Comparison of ENCODE assay signal across 8 cellular contexts in genomic region chr9:129626944-129627297, GRCh38. TPM values are rescaled to one million over a fixed set of nuclear protein-coding genes. Genes with fewer than 3 reads are reported as not detected.
A peak's percentile ranks its signal among the peaks of the same experiment; 100 is the strongest.
DNase-seq lines count a peak whose midpoint lies in the region; ATAC-seq and TF ChIP-seq lines count a peak whose summit lies in the region.

No MANE protein-coding gene starts in this region.

- no peaks in the 10 kb centered on the region for H3F3A ChIP-seq in OCI-LY1 (ENCODE audit: insufficient read depth, low read length)

- H3K4me2 ChIP-seq in OCI-LY1 (ENCODE audit: low read length), result peak overlapping the region; percentile 83

- peaks cover 57% of the 10 kb centered on the region for H3K79me2 ChIP-seq in OCI-LY1 (ENCODE audit: insufficient read depth, low read length)

- no peaks in the 10 kb centered on the region for H3K27me3 ChIP-seq in OCI-LY1 (ENCODE audit: insufficient read depth, low read length)

- H3K9me2 ChIP-seq in OCI-LY1 (ENCODE audit: low read depth, low read length), result no peaks in the 10 kb centered on the region

- H3K27ac Mint-ChIP-seq in mesothelial cell of epicardium, result peak overlapping the region; percentile 88

- H3K27ac ChIP-seq in 22Rv1 (peak overlapping the region; percentile 83), OCI-LY1 (ENCODE audit: low read depth, low read length, poor library complexity, severe bottlenecking) (peak overlapping the region; percentile 70)

- no peaks in the 10 kb centered on the region for H4K20me1 ChIP-seq in OCI-LY1 (ENCODE audit: insufficient read depth, low read length)

- peak overlapping the region; percentile 93 for H3K9ac ChIP-seq in OCI-LY1 (ENCODE audit: low read length)

- H3K27me3 Mint-ChIP-seq in mesothelial cell of epicardium (ENCODE audit: low read depth), result no peaks in the 10 kb centered on the region

- no peak overlapping the region for H2AFZ ChIP-seq in OCI-LY1 (ENCODE audit: low read length)

- no peaks in the 10 kb centered on the region for H3K36me3 Mint-ChIP-seq in mesothelial cell of epicardium

- peaks cover 41% of the 10 kb centered on the region for H3K36me3 ChIP-seq in OCI-LY1 (ENCODE audit: insufficient read depth, low read length)

- H3K9me3 Mint-ChIP-seq in mesothelial cell of epicardium, result no peaks in the 10 kb centered on the region

- no peak for TF ChIP-seq CTCF in 22Rv1 (IDR thresholded peaks at IDR 0.05)
- TF ChIP-seq CTCF in OCI-LY1 (IDR thresholded peaks at IDR 0.05; ENCODE audit: low read length), result no peak
- peak; percentile 4 for TF ChIP-seq CTCF in choroid plexus epithelial cell (conservative IDR thresholded peaks at IDR 0.05; ENCODE audit: low read depth, low read length)
- no peak for TF ChIP-seq CTCF in mesothelial cell of epicardium (IDR thresholded peaks at IDR 0.05; ENCODE audit: unreplicated experiment)

- peak overlapping the region; percentile 72 for H3K4me3 Mint-ChIP-seq in mesothelial cell of epicardium

- peaks cover 38% of the 10 kb centered on the region for H3K4me1 Mint-ChIP-seq in mesothelial cell of epicardium

- H3K4me3 ChIP-seq in OCI-LY1 (ENCODE audit: low read depth, low read length, poor library complexity, severe bottlenecking), result peak overlapping the region; percentile 86
- peak overlapping the region; percentile 88 for H3K4me3 ChIP-seq in choroid plexus epithelial cell (ENCODE audit: low read depth, low read length)

- peaks cover 40% of the 10 kb centered on the region for H3K4me1 ChIP-seq in OCI-LY1 (ENCODE audit: insufficient read depth, low read length, severe bottlenecking)

- ATAC-seq in GM18909 (IDR thresholded peaks at IDR 0.05; ENCODE audit: poor library complexity, unreplicated experiment), result peak; percentile 5
- no peak for ATAC-seq in GM19351 (IDR thresholded peaks at IDR 0.05; ENCODE audit: unreplicated experiment)

- DNase-seq in choroid plexus epithelial cell (ENCODE audit: low read depth) (peak; percentile 88), mesothelial cell of epicardium (ENCODE audit: low spot score in 2 of 2, unreplicated experiment in 2 of 2) (no peak), C1 segment of cervical spinal cord (lab: John Stamatoyannopoulos, UW) (no peak)
- no peak for DNase-seq in activated effector memory CD4-positive, alpha-beta T cell treated with anti-CD3 and anti-CD28 coated beads, Interleukin-2, amount 50 U/mL, for 16 hours

- no peaks in the 10 kb centered on the region for H3K9me3 ChIP-seq in OCI-LY1 (ENCODE audit: low read length)

RNA-seq across cellular contexts. Expression of gene NTMT1, which starts 1.0 kb away (rescaled TPM):
- 30.7 to 33.3 TPM (median 33.0 TPM) in 3 replicates for total RNA-seq in mesothelial cell of epicardium

RNA-seq across cellular contexts. Expression of gene C9orf50, which starts 6.0 kb away (rescaled TPM):
- total RNA-seq in mesothelial cell of epicardium, result 0.23 to 0.87 TPM (median 0.69 TPM) in 3 replicates

RNA-seq across cellular contexts. Expression of gene ASB6, which starts 15.0 kb away (rescaled TPM):
- 24.5 to 26.2 TPM (median 24.6 TPM) in 3 replicates for total RNA-seq in mesothelial cell of epicardium

RNA-seq across cellular contexts. Expression of gene PRRX2, which starts 38.5 kb away (rescaled TPM):
- 7.5 to 10.1 TPM (median 8.7 TPM) in 3 replicates for total RNA-seq in mesothelial cell of epicardium
